Comparison of ENCODE assay signal across 8 cellular contexts in genomic region chr3:4750306-4751056, GRCh38.
DNase-seq lines count a peak whose midpoint lies in the region; ATAC-seq and TF ChIP-seq lines count a peak whose summit lies in the region.

No MANE protein-coding gene starts in this region.

- H3K9me3 ChIP-seq in WERI-Rb-1 (ENCODE audit: severe bottlenecking) (no peaks in the 10 kb centered on the region), osteoblast (ENCODE audit: low read depth, low read length) (no peaks in the 10 kb centered on the region), MG63 (no peaks in the 10 kb centered on the region)

- H3K27ac ChIP-seq in WERI-Rb-1 (peak overlapping the region; percentile 78), foreskin keratinocyte (peak overlapping the region; percentile 97), osteoblast (ENCODE audit: low read depth, low read length) (peak overlapping the region; percentile 65)

- H3K4me3 ChIP-seq in WERI-Rb-1 (ENCODE audit: low read depth, low read length) (no peak overlapping the region), osteoblast (ENCODE audit: insufficient read depth, low read length) (no peak overlapping the region), MG63 (no peak overlapping the region)

- H3K36me3 ChIP-seq in WERI-Rb-1 (no peaks in the 10 kb centered on the region), osteoblast (ENCODE audit: insufficient read depth, low read length) (no peaks in the 10 kb centered on the region), MG63 (no peaks in the 10 kb centered on the region)

- DNase-seq in EH (ENCODE audit: low read depth) (peak; percentile 60), WERI-Rb-1 (peak; percentile 55), foreskin keratinocyte (peak; percentile 71 to 80), osteoblast (ENCODE audit: insufficient read length, low spot score, missing footprints) (peak; percentile 35), GM19240 (ENCODE audit: insufficient read length, low spot score) (no peak), MG63 (no peak), NCI-H510A (lab: John Stamatoyannopoulos, UW) (no peak)

- no peaks in the 10 kb centered on the region for H3K27me3 ChIP-seq in WERI-Rb-1 (ENCODE audit: insufficient read depth, low read depth, severe bottlenecking)
- no peaks in the 10 kb centered on the region for H3K27me3 ChIP-seq in foreskin keratinocyte
- no peaks in the 10 kb centered on the region for H3K27me3 ChIP-seq in osteoblast (ENCODE audit: insufficient read depth, low read length)
- no peaks in the 10 kb centered on the region for H3K27me3 ChIP-seq in MG63

- ATAC-seq in foreskin keratinocyte (peak; percentile 70), GM21825 (IDR thresholded peaks at IDR 0.05; ENCODE audit: unreplicated experiment) (no peak)

- H2AFZ ChIP-seq in osteoblast (ENCODE audit: low read length): no peak overlapping the region

- H3K4me1 ChIP-seq in foreskin keratinocyte: peaks cover 12% of the 10 kb centered on the region
- peaks cover 38% of the 10 kb centered on the region for H3K4me1 ChIP-seq in osteoblast (ENCODE audit: insufficient read depth, low read length)

- H3K4me2 ChIP-seq in osteoblast (ENCODE audit: insufficient read depth, low read length): peak overlapping the region; percentile 4

- TF ChIP-seq CTCF in WERI-Rb-1 (IDR thresholded peaks at IDR 0.05; ENCODE audit: low read depth, low read length) (no peak), foreskin keratinocyte (conservative IDR thresholded peaks at IDR 0.05) (no peak), osteoblast (IDR thresholded peaks at IDR 0.05; ENCODE audit: extremely low read depth, low read depth, low read length) (no peak)

- no peaks in the 10 kb centered on the region for H3K79me2 ChIP-seq in osteoblast (ENCODE audit: insufficient read depth, low read length)

- H4K20me1 ChIP-seq in osteoblast (ENCODE audit: insufficient read depth, low read length): no peaks in the 10 kb centered on the region

Comparison
In these comparisons a context has a peak if more than half of its experiments do, and no peak if none do; other contexts are left out.
1. DNase-seq: peak in EH (single experiment), WERI-Rb-1 (single experiment), foreskin keratinocyte (2 of 2) and osteoblast (single experiment); none in GM19240 (single experiment), MG63 (single experiment) and NCI-H510A (single experiment).
2. Peak in every context shown above with its lines, with median percentiles within 50 percentile points of each other: H3K27ac ChIP-seq.